Comparison of ENCODE assay signal across 1 cellular context in genomic region chr20:63009988-63010769, GRCh38.
TF ChIP-seq lines count a peak whose summit lies in the region.

No MANE protein-coding gene starts in this region.

TF ChIP-seq in GM23338, 12 proteins besides CTCF, POLR2A, EP300 and RAD21 (continued from another document):
- TF ChIP-seq ZNF462 (CRISPR knock-in tag; IDR thresholded peaks at IDR 0.05) (no peak), EZH2 (IDR thresholded peaks at IDR 0.05; ENCODE audit: low read depth, unreplicated experiment) (no peak), ZNF114 (CRISPR knock-in tag; IDR thresholded peaks at IDR 0.05) (no peak), EZH2phosphoT487 (IDR thresholded peaks at IDR 0.05; ENCODE audit: unreplicated experiment) (no peak), ZNF331 (CRISPR knock-in tag; IDR thresholded peaks at IDR 0.05; ENCODE audit: low read depth) (no peak)
TF ChIP-seq in GM23338: peak in this region for 0.
